9 cellular contexts compared by ENCODE assay signal in the genomic region with DNA sequence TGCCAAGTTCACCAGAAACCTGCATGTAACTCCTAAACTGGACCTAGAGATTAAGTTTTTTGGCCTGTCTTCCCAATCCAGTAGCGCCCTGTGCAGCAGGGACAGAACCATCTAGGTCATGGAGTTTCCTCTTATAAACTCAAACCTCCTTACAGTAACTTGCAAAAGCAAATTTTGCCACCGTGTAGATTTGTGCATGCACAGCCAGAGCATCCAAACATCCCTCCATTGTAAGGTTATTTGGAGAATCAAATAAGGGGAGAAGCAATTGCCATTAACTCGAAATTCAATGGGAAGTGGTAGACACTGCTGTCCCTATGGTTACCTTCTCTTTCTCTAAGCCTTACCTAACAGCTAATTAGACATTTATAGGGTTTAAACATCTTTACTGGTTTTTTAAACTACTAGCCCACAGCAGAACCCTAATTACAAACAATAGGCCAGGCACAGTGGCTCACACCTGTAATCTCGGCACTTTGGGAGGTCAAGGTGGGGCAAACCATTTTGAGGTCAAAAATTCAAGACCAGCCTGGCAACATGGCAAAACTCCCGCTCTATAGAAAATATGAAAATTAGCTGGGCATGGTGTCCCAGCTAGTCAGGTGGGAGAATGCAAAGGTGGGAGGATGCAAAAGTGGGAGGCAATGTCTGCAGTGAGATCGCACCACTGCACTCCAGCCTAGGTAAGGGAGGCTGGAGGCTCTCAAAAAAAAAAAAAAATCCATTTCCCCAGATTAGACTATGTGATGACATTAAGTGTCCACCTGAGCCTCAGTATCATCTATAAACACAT. TPM values are rescaled to one million over a fixed set of nuclear protein-coding genes. Genes with fewer than 3 reads are reported as not detected.
DNase-seq lines count a peak whose midpoint lies in the region; ATAC-seq and TF ChIP-seq lines count a peak whose summit lies in the region.
"Had no signal": no experiment of that assay in that cellular context is flagged by ENCODE, and none has a peak within 500 bp of the region (broad histone marks: within the 10 kb centered on the region; RNA-seq: fewer than 3 reads in every experiment).

No MANE protein-coding gene starts in this region.

- H3K27me3 Mint-ChIP-seq in activated naive CD8-positive, alpha-beta T cell treated with anti-CD3 and anti-CD28 coated beads, Interleukin-2, amount 10 ng/mL, durations not matched to agents 7 days and 5 days = no peaks in the 10 kb centered on the region

- H3K36me3 ChIP-seq in right atrium auricular region = peaks cover 54% of the 10 kb centered on the region
- peaks cover 65% of the 10 kb centered on the region for H3K36me3 ChIP-seq in left ventricle myocardium inferior
- H3K36me3 ChIP-seq in thymus (ENCODE audit: control insufficient read depth, insufficient read depth) = peaks cover 72% of the 10 kb centered on the region

- H3K9me3 Mint-ChIP-seq in activated naive CD8-positive, alpha-beta T cell treated with anti-CD3 and anti-CD28 coated beads, Interleukin-2, amount 10 ng/mL, durations not matched to agents 7 days and 5 days = no peaks in the 10 kb centered on the region

- no peak for ATAC-seq in activated naive CD8-positive, alpha-beta T cell treated with anti-CD3 and anti-CD28 coated beads, Interleukin-2, amount 10 ng/mL, durations not matched to agents 7 days and 5 days (ENCODE audit: low read depth)

- peak overlapping the region; percentile 22 for H3K4me3 Mint-ChIP-seq in activated naive CD8-positive, alpha-beta T cell treated with anti-CD3 and anti-CD28 coated beads, Interleukin-2, amount 10 ng/mL, durations not matched to agents 7 days and 5 days

- peaks cover 0 to 53% of the 10 kb centered on the region in 2 donors for H3K4me1 ChIP-seq in right atrium auricular region
- H3K4me1 ChIP-seq in left ventricle myocardium inferior = peaks cover 60% of the 10 kb centered on the region
- peaks cover 18% of the 10 kb centered on the region for H3K4me1 ChIP-seq in thymus (ENCODE audit: control insufficient read depth, insufficient read depth, low read length)

- POLR2A ChIA-PET in activated naive CD8-positive, alpha-beta T cell treated with anti-CD3 and anti-CD28 coated beads, Interleukin-2, amount 10 ng/mL, durations not matched to agents 7 days and 5 days (lab: Charles Lee) = interaction anchor here (0.5 to 10.0 kb wide), 10 partner anchors 7 to 415 kb away, joined by 3 to 142 read pairs (median 3); a partner anchor contains a TSS

- H3K27ac Mint-ChIP-seq in activated naive CD8-positive, alpha-beta T cell treated with anti-CD3 and anti-CD28 coated beads, Interleukin-2, amount 10 ng/mL, durations not matched to agents 7 days and 5 days = peak overlapping the region; percentile 85

- H3K36me3 Mint-ChIP-seq in activated naive CD8-positive, alpha-beta T cell treated with anti-CD3 and anti-CD28 coated beads, Interleukin-2, amount 10 ng/mL, durations not matched to agents 7 days and 5 days = peaks cover 59% of the 10 kb centered on the region

- H3K27me3 ChIP-seq in right atrium auricular region (no peaks in the 10 kb centered on the region), left ventricle myocardium inferior (ENCODE audit: low read depth) (no peaks in the 10 kb centered on the region), thymus (ENCODE audit: control insufficient read depth, insufficient read depth) (no peaks in the 10 kb centered on the region)
- H3K27me3 ChIP-seq: SJSA1 had no signal

- H3K4me3 ChIP-seq in right atrium auricular region (no peak overlapping the region), left ventricle myocardium inferior (no peak overlapping the region), thymus (ENCODE audit: low read length) (no peak overlapping the region)
- H3K4me3 ChIP-seq: SJSA1 had no signal

- DNase-seq in right atrium auricular region (ENCODE audit: low spot score) (peak; percentile 21), left ventricle myocardium inferior (no peak), NAMALWA (ENCODE audit: low spot score) (peak; percentile 55), dermis blood vessel endothelial cell (no peak), foreskin melanocyte (no peak)
- DNase-seq in activated naive CD8-positive, alpha-beta T cell treated with anti-CD3 and anti-CD28 coated beads, Interleukin-2, amount 10 ng/mL, durations not matched to agents 7 days and 5 days = no peak
- DNase-seq in stimulated activated naive CD4-positive, alpha-beta T cell treated with Interleukin-2 at 50 U/mL for 16 hours (lab: John Stamatoyannopoulos, UW) = no peak

- WGBS in thymus = 90% methylated on average over 6 of the region's 6 CpGs

- H3K4me1 Mint-ChIP-seq in activated naive CD8-positive, alpha-beta T cell treated with anti-CD3 and anti-CD28 coated beads, Interleukin-2, amount 10 ng/mL, durations not matched to agents 7 days and 5 days = peaks cover 58% of the 10 kb centered on the region

- H3K9me3 ChIP-seq in right atrium auricular region = no peaks in the 10 kb centered on the region
- H3K9me3 ChIP-seq in left ventricle myocardium inferior (replicated peaks) = no peaks in the 10 kb centered on the region
- no peaks in the 10 kb centered on the region for H3K9me3 ChIP-seq in thymus (ENCODE audit: control insufficient read depth)
- H3K9me3 ChIP-seq: SJSA1 had no signal

- H3K27ac ChIP-seq in right atrium auricular region = no peak overlapping the region
- H3K27ac ChIP-seq in left ventricle myocardium inferior (replicated peaks) = no peak overlapping the region
- H3K27ac ChIP-seq in thymus (ENCODE audit: low read depth) = peak overlapping the region; percentile 60
- H3K27ac ChIP-seq: SJSA1 had no signal

- TF ChIP-seq CTCF in right atrium auricular region (IDR thresholded peaks at IDR 0.05) (no peak), left ventricle myocardium inferior (IDR thresholded peaks at IDR 0.05; ENCODE audit: borderline replicate concordance) (no peak)

- intact Hi-C loops in left ventricle myocardium inferior (cut with micrococcal nuclease) = no loop called here

RNA-seq across cellular contexts. Expression of a gene that starts 6.6 kb away (rescaled TPM):
- total RNA-seq in right atrium auricular region (100 to 1,000 TPM; 672 to 817 TPM), left ventricle myocardium inferior (1,405 TPM), dermis blood vessel endothelial cell (1,519 and 1,672 TPM in 2 replicates)
- total RNA-seq in activated naive CD8-positive, alpha-beta T cell treated with anti-CD3 and anti-CD28 coated beads, Interleukin-2, amount 10 ng/mL, durations not matched to agents 7 days and 5 days = 1,000 to 10,000 TPM; 1,098 to 1,132 TPM
- polyA plus RNA-seq in thymus = 221 TPM

Comparison
In these comparisons a context has a peak if more than half of its experiments do, and no peak if none do; other contexts are left out.
1. DNase-seq: peak in right atrium auricular region (single experiment) and NAMALWA (single experiment); none in left ventricle myocardium inferior (single experiment), activated naive CD8-positive, alpha-beta T cell treated with anti-CD3 and anti-CD28 coated beads, Interleukin-2, amount 10 ng/mL, durations not matched to agents 7 days and 5 days (single experiment), dermis blood vessel endothelial cell (single experiment), stimulated activated naive CD4-positive, alpha-beta T cell treated with Interleukin-2 at 50 U/mL for 16 hours (single experiment) and foreskin melanocyte (single experiment).